1 cellular context compared by ENCODE assay signal in genomic region chr2:218711550-218711929, GRCh38.
TF ChIP-seq lines count a peak whose summit lies in the region.

No MANE protein-coding gene starts in this region.

TF ChIP-seq in WTC11, 78 proteins besides CTCF, POLR2A, EP300 and RAD21 (continued from another document):
- TF ChIP-seq SMAD3 (CRISPR knock-in tag; IDR thresholded peaks at IDR 0.05; ENCODE audit: borderline replicate concordance) (no peak), ZNF532 (CRISPR knock-in tag; IDR thresholded peaks at IDR 0.05; ENCODE audit: borderline replicate concordance) (no peak), ZNF232 (CRISPR knock-in tag; IDR thresholded peaks at IDR 0.05) (no peak), FOXK1 (CRISPR knock-in tag; IDR thresholded peaks at IDR 0.05) (no peak)
